8 cellular contexts compared by ENCODE assay signal in genomic region chr22:19719055-19719482, GRCh38. TPM values are rescaled to one million over a fixed set of nuclear protein-coding genes. Genes with fewer than 3 reads are reported as not detected.
DNase-seq lines count a peak whose midpoint lies in the region; ATAC-seq and TF ChIP-seq lines count a peak whose summit lies in the region.

No MANE protein-coding gene starts in this region.

- H3K4me1 Mint-ChIP-seq in IgD-negative memory B cell = peaks cover 2 to 6% (median 4%) of the 10 kb centered on the region in 3 donors
- peaks cover 8% of the 10 kb centered on the region for H3K4me1 Mint-ChIP-seq in neural crest cell

- DNase-seq in AG09309 (ENCODE audit: low read depth) = no peak
- DNase-seq in neural crest cell (ENCODE audit: low read depth, low spot score) = no peak

- peak overlapping the region; percentile 57 to 77 (median 72) for H3K4me3 Mint-ChIP-seq in IgD-negative memory B cell
- peak overlapping the region; percentile 82 for H3K4me3 Mint-ChIP-seq in neural crest cell

- ATAC-seq in HG03139 (IDR thresholded peaks at IDR 0.05; ENCODE audit: unreplicated experiment) (no peak), GM18505 (IDR thresholded peaks at IDR 0.05; ENCODE audit: unreplicated experiment) (no peak), GM19328 (IDR thresholded peaks at IDR 0.05; ENCODE audit: unreplicated experiment) (no peak), HG02973 (IDR thresholded peaks at IDR 0.05; ENCODE audit: unreplicated experiment) (no peak)

- H3K4me3 ChIP-seq in AG09309 (ENCODE audit: control insufficient read depth, low read depth, low read length) = peak overlapping the region; percentile 65

- H3K27ac Mint-ChIP-seq in IgD-negative memory B cell (peak overlapping the region in 2 of 3 donors; percentile 21 to 83), neural crest cell (ENCODE audit: unreplicated experiment) (no peak overlapping the region)

- H3K36me3 Mint-ChIP-seq in IgD-negative memory B cell (no peaks in the 10 kb centered on the region), neural crest cell (ENCODE audit: low read depth) (peaks cover 13% of the 10 kb centered on the region)

- H3K27ac ChIP-seq in cingulate gyrus (ENCODE audit: low read depth, low read length) = peak overlapping the region; percentile 72

- TF ChIP-seq CTCF in AG09309 (IDR thresholded peaks at IDR 0.05; ENCODE audit: control insufficient read depth, insufficient read depth, low read depth, low read length, missing control alignments) (no peak), neural crest cell (conservative IDR thresholded peaks at IDR 0.05) (no peak)

- H3K27me3 Mint-ChIP-seq in IgD-negative memory B cell = peaks cover 45% of the 10 kb centered on the region
- peaks cover 48% of the 10 kb centered on the region for H3K27me3 Mint-ChIP-seq in neural crest cell (ENCODE audit: low read depth)

- no peak for TF ChIP-seq POLR2A in GM18505 (IDR thresholded peaks at IDR 0.05; ENCODE audit: borderline replicate concordance, extremely low read depth, insufficient read depth, insufficient read length)

- H3K9me3 Mint-ChIP-seq in IgD-negative memory B cell (peaks cover 0 to 1% (median 0%) of the 10 kb centered on the region in 3 donors), neural crest cell (no peaks in the 10 kb centered on the region)

RNA-seq across cellular contexts. Expression of gene GP1BB, which starts 4.3 kb away (rescaled TPM):
- 2.0 TPM for polyA plus RNA-seq in IgD-negative memory B cell
- total RNA-seq in neural crest cell = 4.6 and 4.8 TPM in 2 replicates

RNA-seq across cellular contexts. Expression of gene SEPTIN5, which starts 4.8 kb away (rescaled TPM):
- 0.43 TPM for polyA plus RNA-seq in IgD-negative memory B cell
- total RNA-seq in neural crest cell = 30.2 and 31.9 TPM in 2 replicates

RNA-seq across cellular contexts. Expression of gene TBX1, which starts 41.5 kb away (rescaled TPM):
- not detected for polyA plus RNA-seq in IgD-negative memory B cell
- total RNA-seq in neural crest cell = not detected in 2 replicates
